16 cellular contexts compared by ENCODE assay signal in the genomic region with DNA sequence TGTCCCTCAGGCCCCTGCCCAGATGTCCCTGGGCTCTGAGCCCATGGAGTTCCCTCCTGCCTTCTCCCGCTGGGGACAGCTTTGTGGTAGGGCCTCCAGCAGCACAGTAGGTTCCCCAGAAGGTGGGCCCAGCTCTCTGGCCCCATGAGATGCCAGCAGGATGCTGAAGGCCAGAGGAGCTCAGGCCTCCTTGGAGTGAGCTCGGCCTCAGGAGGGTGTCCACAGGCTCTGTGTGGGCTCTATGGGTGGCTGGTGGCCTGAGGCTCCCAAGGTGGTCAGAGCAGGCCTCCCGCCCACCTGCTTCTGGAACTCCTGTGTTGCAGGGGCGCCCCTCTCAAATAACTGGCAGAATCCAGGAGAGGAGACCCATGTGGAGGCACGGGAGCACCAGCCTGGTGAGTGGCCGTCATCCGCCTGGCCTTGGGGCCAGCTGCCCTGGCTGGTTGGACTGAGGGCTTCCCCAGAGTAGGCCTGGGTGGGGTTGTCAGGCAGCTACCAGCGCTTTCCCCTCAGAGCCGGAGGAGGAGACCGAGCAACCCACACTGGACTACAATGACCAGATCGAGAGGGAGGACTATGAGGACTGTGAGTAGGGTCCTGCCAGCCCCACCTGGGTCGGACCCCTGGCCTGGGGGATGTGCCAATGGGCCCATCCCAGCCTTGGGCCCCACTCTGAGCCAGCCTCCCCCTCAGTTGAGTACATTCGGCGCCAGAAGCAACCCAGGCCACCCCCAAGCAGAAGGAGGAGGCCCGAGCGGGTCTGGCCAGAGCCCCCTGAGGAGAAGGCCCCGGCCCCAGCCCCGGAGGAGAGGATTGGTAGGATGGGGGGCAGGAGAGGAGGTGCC. TPM values are rescaled to one million over a fixed set of nuclear protein-coding genes. Genes with fewer than 3 reads are reported as not detected.
DNase-seq lines count a peak whose midpoint lies in the region; ATAC-seq and TF ChIP-seq lines count a peak whose summit lies in the region.
"Had no signal": no experiment of that assay in that cellular context is flagged by ENCODE, and none has a peak within 500 bp of the region (broad histone marks: within the 10 kb centered on the region; RNA-seq: fewer than 3 reads in every experiment).

No MANE protein-coding gene starts in this region.

- TF ChIP-seq EP300 in gastroesophageal sphincter (IDR thresholded peaks at IDR 0.05): no peak

- H3K9me3 ChIP-seq in Loucy (ENCODE audit: insufficient read depth, low read depth, low read length) (no peaks in the 10 kb centered on the region), gastroesophageal sphincter (no peaks in the 10 kb centered on the region), tibial artery (no peaks in the 10 kb centered on the region)

- no peak for TF ChIP-seq POLR2A in gastroesophageal sphincter (IDR thresholded peaks at IDR 0.05)

- H3K4me2 ChIP-seq in Loucy (ENCODE audit: low read depth, low read length, poor library complexity, severe bottlenecking): peak overlapping the region; percentile 91

- no peak overlapping the region for H3K4me3 Mint-ChIP-seq in stimulated activated effector memory CD8-positive, alpha-beta T cell treated with anti-CD3 and anti-CD28 coated beads, Interleukin-12 subunit alpha, Interleukin-12 subunit beta, amount 100 ng/mL, for 72 hours
- no peak overlapping the region for H3K4me3 Mint-ChIP-seq in activated T-cell treated with anti-CD3 and anti-CD28 coated beads, Interleukin-2, amount 50 U/mL, for 24 hours
- H3K4me3 Mint-ChIP-seq: activated CD8-positive, alpha-beta T cell treated with anti-CD3 and anti-CD28 coated beads for 36 hours; central memory CD8-positive, alpha-beta T cell; endodermal cell; nephron progenitor cell had no signal

- no CpG with 5 or more reads among the region's 18 CpGs for WGBS in gastroesophageal sphincter (ENCODE audit: low coverage in 1 of 2), 2 donors

- H3K9me3 Mint-ChIP-seq in stimulated activated effector memory CD8-positive, alpha-beta T cell treated with anti-CD3 and anti-CD28 coated beads, Interleukin-12 subunit alpha, Interleukin-12 subunit beta, amount 100 ng/mL, for 72 hours: no peaks in the 10 kb centered on the region
- no peaks in the 10 kb centered on the region for H3K9me3 Mint-ChIP-seq in activated T-cell treated with anti-CD3 and anti-CD28 coated beads, Interleukin-2, amount 50 U/mL, for 24 hours
- H3K9me3 Mint-ChIP-seq: activated CD8-positive, alpha-beta T cell treated with anti-CD3 and anti-CD28 coated beads for 36 hours; central memory CD8-positive, alpha-beta T cell; endodermal cell; nephron progenitor cell had no signal

- TF ChIP-seq CTCF in Loucy (conservative IDR thresholded peaks at IDR 0.05; ENCODE audit: low read length) (no peak), gastroesophageal sphincter (IDR thresholded peaks at IDR 0.05) (no peak), tibial artery (IDR thresholded peaks at IDR 0.05) (no peak)

- no peak for DNase-seq in tibial artery
- no peak for DNase-seq in stimulated activated effector memory CD8-positive, alpha-beta T cell treated with anti-CD3 and anti-CD28 coated beads, Interleukin-12 subunit alpha, Interleukin-12 subunit beta, amount 100 ng/mL, for 72 hours (ENCODE audit: low spot score in 2 of 2)
- no peak for DNase-seq in activated T-cell treated with anti-CD3 and anti-CD28 coated beads, Interleukin-2, amount 50 U/mL, for 24 hours
- DNase-seq: activated CD8-positive, alpha-beta T cell treated with anti-CD3 and anti-CD28 coated beads for 36 hours; DMS79 treated with DMSO at 0.1 percent for 48 hours; endodermal cell; NCI-H1092 treated with DMSO at 0.1 percent for 48 hours; NCI-H82; nephron progenitor cell; WERI-Rb-1 had no signal

- ATAC-seq in gastroesophageal sphincter: no peak
- ATAC-seq in HG03280 (IDR thresholded peaks at IDR 0.05; ENCODE audit: unreplicated experiment): no peak
- ATAC-seq in stimulated activated effector memory CD8-positive, alpha-beta T cell treated with anti-CD3 and anti-CD28 coated beads, Interleukin-12 subunit alpha, Interleukin-12 subunit beta, amount 100 ng/mL, for 72 hours: no peak
- ATAC-seq: activated CD8-positive, alpha-beta T cell treated with anti-CD3 and anti-CD28 coated beads for 36 hours had no signal

- no peaks in the 10 kb centered on the region for H3K9me2 ChIP-seq in Loucy (replicated peaks; ENCODE audit: low read depth, low read length)

- H2AFZ ChIP-seq in Loucy (ENCODE audit: low read length): no peak overlapping the region

- peak overlapping the region; percentile 34 for H3K9ac ChIP-seq in Loucy (ENCODE audit: low read depth, low read length, poor library complexity, severe bottlenecking)

- H3K27me3 ChIP-seq in Loucy (ENCODE audit: insufficient read depth, low read length, poor library complexity, severe bottlenecking): no peaks in the 10 kb centered on the region
- H3K27me3 ChIP-seq in gastroesophageal sphincter: no peaks in the 10 kb centered on the region
- no peaks in the 10 kb centered on the region for H3K27me3 ChIP-seq in tibial artery

- no peak overlapping the region for H3K27ac Mint-ChIP-seq in stimulated activated effector memory CD8-positive, alpha-beta T cell treated with anti-CD3 and anti-CD28 coated beads, Interleukin-12 subunit alpha, Interleukin-12 subunit beta, amount 100 ng/mL, for 72 hours
- no peak overlapping the region for H3K27ac Mint-ChIP-seq in activated T-cell treated with anti-CD3 and anti-CD28 coated beads, Interleukin-2, amount 50 U/mL, for 24 hours
- H3K27ac Mint-ChIP-seq: activated CD8-positive, alpha-beta T cell treated with anti-CD3 and anti-CD28 coated beads for 36 hours; endodermal cell; nephron progenitor cell had no signal

- H3K4me1 ChIP-seq in Loucy (ENCODE audit: insufficient read depth, low read length, poor library complexity, severe bottlenecking): peaks cover 31% of the 10 kb centered on the region
- H3K4me1 ChIP-seq in gastroesophageal sphincter: peaks cover 0 to 96% (median 16%) of the 10 kb centered on the region in 3 donors
- H3K4me1 ChIP-seq in tibial artery: peaks cover 12 to 100% (median 85%) of the 10 kb centered on the region in 4 donors

- H4K20me1 ChIP-seq in Loucy (ENCODE audit: insufficient read depth, low read length, poor library complexity, severe bottlenecking): peaks cover 34% of the 10 kb centered on the region

- peaks cover 50% of the 10 kb centered on the region for H3K79me2 ChIP-seq in Loucy (ENCODE audit: insufficient read depth, low read length)

- H3K4me1 Mint-ChIP-seq in stimulated activated effector memory CD8-positive, alpha-beta T cell treated with anti-CD3 and anti-CD28 coated beads, Interleukin-12 subunit alpha, Interleukin-12 subunit beta, amount 100 ng/mL, for 72 hours: peaks cover 20% of the 10 kb centered on the region
- peaks cover 12% of the 10 kb centered on the region for H3K4me1 Mint-ChIP-seq in activated T-cell treated with anti-CD3 and anti-CD28 coated beads, Interleukin-2, amount 50 U/mL, for 24 hours (ENCODE audit: low read depth)
- H3K4me1 Mint-ChIP-seq: central memory CD8-positive, alpha-beta T cell had no signal

- H3K36me3 ChIP-seq in Loucy (ENCODE audit: insufficient read depth, low read length): peaks cover 21% of the 10 kb centered on the region; the same call in 1 of the 2 replicates
- H3K36me3 ChIP-seq in gastroesophageal sphincter: peaks cover 0 to 59% of the 10 kb centered on the region in 2 donors
- H3K36me3 ChIP-seq in tibial artery: peaks cover 25 to 58% (median 55%) of the 10 kb centered on the region in 3 donors

- no peaks in the 10 kb centered on the region for H3F3A ChIP-seq in Loucy (ENCODE audit: low read depth)

- peak overlapping the region; percentile 94 for H3K4me3 ChIP-seq in Loucy (ENCODE audit: low read length, poor library complexity, severe bottlenecking)
- no peak overlapping the region for H3K4me3 ChIP-seq in gastroesophageal sphincter
- peak overlapping the region; percentile 52 to 58 for H3K4me3 ChIP-seq in tibial artery

- peaks cover 7% of the 10 kb centered on the region for H3K36me3 Mint-ChIP-seq in stimulated activated effector memory CD8-positive, alpha-beta T cell treated with anti-CD3 and anti-CD28 coated beads, Interleukin-12 subunit alpha, Interleukin-12 subunit beta, amount 100 ng/mL, for 72 hours
- peaks cover 40% of the 10 kb centered on the region for H3K36me3 Mint-ChIP-seq in activated T-cell treated with anti-CD3 and anti-CD28 coated beads, Interleukin-2, amount 50 U/mL, for 24 hours (ENCODE audit: low read depth)

- H3K27ac ChIP-seq in gastroesophageal sphincter: peak overlapping the region in 3 of 4 donors; percentile 91 to 93 (median 92)
- peak overlapping the region; percentile 98 to 100 for H3K27ac ChIP-seq in tibial artery
- H3K27ac ChIP-seq: WERI-Rb-1 had no signal

- intact Hi-C loops in tibial artery (cut with DNase I; ENCODE audit: low total_unique reads): no loop called here

- H3K27me3 Mint-ChIP-seq in activated T-cell treated with anti-CD3 and anti-CD28 coated beads, Interleukin-2, amount 50 U/mL, for 24 hours: peaks cover 12% of the 10 kb centered on the region

RNA-seq across cellular contexts. Expression of gene AEBP1, which starts 3.2 kb away (rescaled TPM):
- total RNA-seq in gastroesophageal sphincter: 100 to 1,000 TPM; 101 to 248 (median 171) TPM

RNA-seq across cellular contexts. Expression of gene POLD2, which starts 16.0 kb away (rescaled TPM):
- 10 to 100 TPM; 45.3 to 52.6 (median 50.8) TPM for total RNA-seq in gastroesophageal sphincter

RNA-seq across cellular contexts. Expression of gene POLM, which starts 25.0 kb away (rescaled TPM):
- 10 to 100 TPM; 28.1 to 55.1 (median 32.4) TPM for total RNA-seq in gastroesophageal sphincter

RNA-seq across cellular contexts. Expression of gene MYL7, which starts 33.8 kb away (rescaled TPM):
- not detected for total RNA-seq in gastroesophageal sphincter
- total RNA-seq: activated CD8-positive, alpha-beta T cell treated with anti-CD3 and anti-CD28 coated beads for 36 hours; renal cortical epithelial cell; RPMI7951 had no signal

RNA-seq across cellular contexts. Expression of gene PGAM2, which starts 42.0 kb away (rescaled TPM):
- 1 to 10 TPM in 2 of 4 donors, not detected in 2; 3.2 to 3.9 TPM for total RNA-seq in gastroesophageal sphincter

Comparison
In these comparisons a context has a peak if more than half of its experiments do, and no peak if none do; other contexts are left out.
1. H3K4me3 ChIP-seq: peak in Loucy (single experiment) and tibial artery (2 of 2); none in gastroesophageal sphincter (0 of 2).